Comparison of ENCODE assay signal across 1 cellular context in the genomic region with DNA sequence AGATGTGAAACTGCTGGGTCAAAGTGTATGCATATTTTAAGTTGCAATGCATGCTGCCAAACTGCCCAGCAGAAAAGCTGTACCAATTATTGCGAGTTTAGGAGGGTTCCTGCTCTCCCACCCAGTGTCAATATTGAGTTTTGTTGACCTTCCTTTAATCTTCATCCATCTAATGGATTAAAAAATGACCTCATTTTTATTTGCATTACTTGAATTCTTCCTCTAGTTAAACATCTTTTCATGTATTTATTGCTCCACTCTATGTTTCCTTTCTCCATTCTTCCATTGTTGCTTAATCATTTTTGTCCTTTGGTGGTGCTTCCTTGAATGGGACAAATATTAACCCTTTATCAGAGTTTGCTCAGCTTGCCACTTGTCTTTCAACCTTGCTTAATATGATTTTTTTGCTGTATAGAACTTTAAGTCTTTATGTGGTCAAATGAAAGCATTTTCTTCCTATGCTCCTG.
TF ChIP-seq lines count a peak whose summit lies in the region.

No MANE protein-coding gene starts in this region.

TF ChIP-seq in HepG2, 621 proteins besides CTCF, POLR2A, EP300 and RAD21 (continued from another document and continues in another):
- TF ChIP-seq, protein P1, sequence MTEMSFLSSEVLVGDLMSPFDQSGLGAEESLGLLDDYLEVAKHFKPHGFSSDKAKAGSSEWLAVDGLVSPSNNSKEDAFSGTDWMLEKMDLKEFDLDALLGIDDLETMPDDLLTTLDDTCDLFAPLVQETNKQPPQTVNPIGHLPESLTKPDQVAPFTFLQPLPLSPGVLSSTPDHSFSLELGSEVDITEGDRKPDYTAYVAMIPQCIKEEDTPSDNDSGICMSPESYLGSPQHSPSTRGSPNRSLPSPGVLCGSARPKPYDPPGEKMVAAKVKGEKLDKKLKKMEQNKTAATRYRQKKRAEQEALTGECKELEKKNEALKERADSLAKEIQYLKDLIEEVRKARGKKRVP (CRISPR knock-in tag; IDR thresholded peaks at IDR 0.05) = peak in 1 of 2 experiments; percentile 48; a peak in 1 of 4 replicates
- TF ChIP-seq, protein P2, sequence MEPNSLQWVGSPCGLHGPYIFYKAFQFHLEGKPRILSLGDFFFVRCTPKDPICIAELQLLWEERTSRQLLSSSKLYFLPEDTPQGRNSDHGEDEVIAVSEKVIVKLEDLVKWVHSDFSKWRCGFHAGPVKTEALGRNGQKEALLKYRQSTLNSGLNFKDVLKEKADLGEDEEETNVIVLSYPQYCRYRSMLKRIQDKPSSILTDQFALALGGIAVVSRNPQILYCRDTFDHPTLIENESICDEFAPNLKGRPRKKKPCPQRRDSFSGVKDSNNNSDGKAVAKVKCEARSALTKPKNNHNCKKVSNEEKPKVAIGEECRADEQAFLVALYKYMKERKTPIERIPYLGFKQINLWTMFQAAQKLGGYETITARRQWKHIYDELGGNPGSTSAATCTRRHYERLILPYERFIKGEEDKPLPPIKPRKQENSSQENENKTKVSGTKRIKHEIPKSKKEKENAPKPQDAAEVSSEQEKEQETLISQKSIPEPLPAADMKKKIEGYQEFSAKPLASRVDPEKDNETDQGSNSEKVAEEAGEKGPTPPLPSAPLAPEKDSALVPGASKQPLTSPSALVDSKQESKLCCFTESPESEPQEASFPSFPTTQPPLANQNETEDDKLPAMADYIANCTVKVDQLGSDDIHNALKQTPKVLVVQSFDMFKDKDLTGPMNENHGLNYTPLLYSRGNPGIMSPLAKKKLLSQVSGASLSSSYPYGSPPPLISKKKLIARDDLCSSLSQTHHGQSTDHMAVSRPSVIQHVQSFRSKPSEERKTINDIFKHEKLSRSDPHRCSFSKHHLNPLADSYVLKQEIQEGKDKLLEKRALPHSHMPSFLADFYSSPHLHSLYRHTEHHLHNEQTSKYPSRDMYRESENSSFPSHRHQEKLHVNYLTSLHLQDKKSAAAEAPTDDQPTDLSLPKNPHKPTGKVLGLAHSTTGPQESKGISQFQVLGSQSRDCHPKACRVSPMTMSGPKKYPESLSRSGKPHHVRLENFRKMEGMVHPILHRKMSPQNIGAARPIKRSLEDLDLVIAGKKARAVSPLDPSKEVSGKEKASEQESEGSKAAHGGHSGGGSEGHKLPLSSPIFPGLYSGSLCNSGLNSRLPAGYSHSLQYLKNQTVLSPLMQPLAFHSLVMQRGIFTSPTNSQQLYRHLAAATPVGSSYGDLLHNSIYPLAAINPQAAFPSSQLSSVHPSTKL (CRISPR knock-in tag; IDR thresholded peaks at IDR 0.05) = peak; percentile 91
- peak; percentile 62 for TF ChIP-seq SAP130 (CRISPR knock-in tag; IDR thresholded peaks at IDR 0.05; ENCODE audit: low read depth)
- TF ChIP-seq, protein P3, sequence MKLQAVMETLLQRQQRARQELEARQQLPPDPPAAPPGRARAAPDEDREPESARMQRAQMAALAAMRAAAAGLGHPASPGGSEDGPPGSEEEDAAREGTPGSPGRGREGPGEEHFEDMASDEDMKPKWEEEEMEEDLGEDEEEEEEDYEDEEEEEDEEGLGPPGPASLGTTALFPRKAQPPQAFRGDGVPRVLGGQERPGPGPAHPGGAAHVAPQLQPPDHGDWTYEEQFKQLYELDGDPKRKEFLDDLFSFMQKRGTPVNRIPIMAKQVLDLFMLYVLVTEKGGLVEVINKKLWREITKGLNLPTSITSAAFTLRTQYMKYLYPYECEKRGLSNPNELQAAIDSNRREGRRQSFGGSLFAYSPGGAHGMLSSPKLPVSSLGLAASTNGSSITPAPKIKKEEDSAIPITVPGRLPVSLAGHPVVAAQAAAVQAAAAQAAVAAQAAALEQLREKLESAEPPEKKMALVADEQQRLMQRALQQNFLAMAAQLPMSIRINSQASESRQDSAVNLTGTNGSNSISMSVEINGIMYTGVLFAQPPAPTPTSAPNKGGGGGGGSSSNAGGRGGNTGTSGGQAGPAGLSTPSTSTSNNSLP (IDR thresholded peaks at IDR 0.05; ENCODE audit: low read depth, low read length) = peak; percentile 76
- TF ChIP-seq, protein P4, sequence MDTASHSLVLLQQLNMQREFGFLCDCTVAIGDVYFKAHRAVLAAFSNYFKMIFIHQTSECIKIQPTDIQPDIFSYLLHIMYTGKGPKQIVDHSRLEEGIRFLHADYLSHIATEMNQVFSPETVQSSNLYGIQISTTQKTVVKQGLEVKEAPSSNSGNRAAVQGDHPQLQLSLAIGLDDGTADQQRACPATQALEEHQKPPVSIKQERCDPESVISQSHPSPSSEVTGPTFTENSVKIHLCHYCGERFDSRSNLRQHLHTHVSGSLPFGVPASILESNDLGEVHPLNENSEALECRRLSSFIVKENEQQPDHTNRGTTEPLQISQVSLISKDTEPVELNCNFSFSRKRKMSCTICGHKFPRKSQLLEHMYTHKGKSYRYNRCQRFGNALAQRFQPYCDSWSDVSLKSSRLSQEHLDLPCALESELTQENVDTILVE (CRISPR knock-in tag; IDR thresholded peaks at IDR 0.05) = peak; percentile 57; the same call in 1 of the 2 replicates
- TF ChIP-seq SIN3A (IDR thresholded peaks at IDR 0.05; ENCODE audit: borderline replicate concordance, low read depth, low read length) = no peak
- TF ChIP-seq SATB2 (CRISPR knock-in tag; IDR thresholded peaks at IDR 0.05) = 0 out of 2 replicates have a peak, but pooled peaks have one; percentile 56
- no peak for TF ChIP-seq KLF12 (CRISPR knock-in tag; IDR thresholded peaks at IDR 0.05; ENCODE audit: borderline replicate concordance)
- TF ChIP-seq, protein P5, sequence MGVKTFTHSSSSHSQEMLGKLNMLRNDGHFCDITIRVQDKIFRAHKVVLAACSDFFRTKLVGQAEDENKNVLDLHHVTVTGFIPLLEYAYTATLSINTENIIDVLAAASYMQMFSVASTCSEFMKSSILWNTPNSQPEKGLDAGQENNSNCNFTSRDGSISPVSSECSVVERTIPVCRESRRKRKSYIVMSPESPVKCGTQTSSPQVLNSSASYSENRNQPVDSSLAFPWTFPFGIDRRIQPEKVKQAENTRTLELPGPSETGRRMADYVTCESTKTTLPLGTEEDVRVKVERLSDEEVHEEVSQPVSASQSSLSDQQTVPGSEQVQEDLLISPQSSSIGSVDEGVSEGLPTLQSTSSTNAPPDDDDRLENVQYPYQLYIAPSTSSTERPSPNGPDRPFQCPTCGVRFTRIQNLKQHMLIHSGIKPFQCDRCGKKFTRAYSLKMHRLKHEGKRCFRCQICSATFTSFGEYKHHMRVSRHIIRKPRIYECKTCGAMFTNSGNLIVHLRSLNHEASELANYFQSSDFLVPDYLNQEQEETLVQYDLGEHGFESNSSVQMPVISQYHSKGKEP (CRISPR knock-in tag; IDR thresholded peaks at IDR 0.05) = no peak
- TF ChIP-seq NR3C1 (CRISPR knock-in tag; IDR thresholded peaks at IDR 0.05) = no peak
- 0 out of 2 replicates have a peak, but pooled peaks have one; percentile 46 for TF ChIP-seq GFI1 (CRISPR knock-in tag; IDR thresholded peaks at IDR 0.05; ENCODE audit: borderline replicate concordance)
- TF ChIP-seq, protein P6, sequence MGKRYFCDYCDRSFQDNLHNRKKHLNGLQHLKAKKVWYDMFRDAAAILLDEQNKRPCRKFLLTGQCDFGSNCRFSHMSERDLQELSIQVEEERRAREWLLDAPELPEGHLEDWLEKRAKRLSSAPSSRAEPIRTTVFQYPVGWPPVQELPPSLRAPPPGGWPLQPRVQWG (CRISPR knock-in tag; IDR thresholded peaks at IDR 0.05; ENCODE audit: borderline replicate concordance, low read depth) = no peak
- TF ChIP-seq, protein P7, sequence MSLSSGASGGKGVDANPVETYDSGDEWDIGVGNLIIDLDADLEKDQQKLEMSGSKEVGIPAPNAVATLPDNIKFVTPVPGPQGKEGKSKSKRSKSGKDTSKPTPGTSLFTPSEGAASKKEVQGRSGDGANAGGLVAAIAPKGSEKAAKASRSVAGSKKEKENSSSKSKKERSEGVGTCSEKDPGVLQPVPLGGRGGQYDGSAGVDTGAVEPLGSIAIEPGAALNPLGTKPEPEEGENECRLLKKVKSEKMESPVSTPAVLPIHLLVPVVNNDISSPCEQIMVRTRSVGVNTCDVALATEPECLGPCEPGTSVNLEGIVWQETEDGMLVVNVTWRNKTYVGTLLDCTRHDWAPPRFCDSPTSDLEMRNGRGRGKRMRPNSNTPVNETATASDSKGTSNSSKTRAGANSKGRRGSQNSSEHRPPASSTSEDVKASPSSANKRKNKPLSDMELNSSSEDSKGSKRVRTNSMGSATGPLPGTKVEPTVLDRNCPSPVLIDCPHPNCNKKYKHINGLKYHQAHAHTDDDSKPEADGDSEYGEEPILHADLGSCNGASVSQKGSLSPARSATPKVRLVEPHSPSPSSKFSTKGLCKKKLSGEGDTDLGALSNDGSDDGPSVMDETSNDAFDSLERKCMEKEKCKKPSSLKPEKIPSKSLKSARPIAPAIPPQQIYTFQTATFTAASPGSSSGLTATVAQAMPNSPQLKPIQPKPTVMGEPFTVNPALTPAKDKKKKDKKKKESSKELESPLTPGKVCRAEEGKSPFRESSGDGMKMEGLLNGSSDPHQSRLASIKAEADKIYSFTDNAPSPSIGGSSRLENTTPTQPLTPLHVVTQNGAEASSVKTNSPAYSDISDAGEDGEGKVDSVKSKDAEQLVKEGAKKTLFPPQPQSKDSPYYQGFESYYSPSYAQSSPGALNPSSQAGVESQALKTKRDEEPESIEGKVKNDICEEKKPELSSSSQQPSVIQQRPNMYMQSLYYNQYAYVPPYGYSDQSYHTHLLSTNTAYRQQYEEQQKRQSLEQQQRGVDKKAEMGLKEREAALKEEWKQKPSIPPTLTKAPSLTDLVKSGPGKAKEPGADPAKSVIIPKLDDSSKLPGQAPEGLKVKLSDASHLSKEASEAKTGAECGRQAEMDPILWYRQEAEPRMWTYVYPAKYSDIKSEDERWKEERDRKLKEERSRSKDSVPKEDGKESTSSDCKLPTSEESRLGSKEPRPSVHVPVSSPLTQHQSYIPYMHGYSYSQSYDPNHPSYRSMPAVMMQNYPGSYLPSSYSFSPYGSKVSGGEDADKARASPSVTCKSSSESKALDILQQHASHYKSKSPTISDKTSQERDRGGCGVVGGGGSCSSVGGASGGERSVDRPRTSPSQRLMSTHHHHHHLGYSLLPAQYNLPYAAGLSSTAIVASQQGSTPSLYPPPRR (CRISPR knock-in tag; IDR thresholded peaks at IDR 0.05; ENCODE audit: borderline replicate concordance) = peak; percentile 92
- no peak for TF ChIP-seq KAT2B (IDR thresholded peaks at IDR 0.05; ENCODE audit: borderline replicate concordance, low read depth, low read length)
- TF ChIP-seq, protein P8, sequence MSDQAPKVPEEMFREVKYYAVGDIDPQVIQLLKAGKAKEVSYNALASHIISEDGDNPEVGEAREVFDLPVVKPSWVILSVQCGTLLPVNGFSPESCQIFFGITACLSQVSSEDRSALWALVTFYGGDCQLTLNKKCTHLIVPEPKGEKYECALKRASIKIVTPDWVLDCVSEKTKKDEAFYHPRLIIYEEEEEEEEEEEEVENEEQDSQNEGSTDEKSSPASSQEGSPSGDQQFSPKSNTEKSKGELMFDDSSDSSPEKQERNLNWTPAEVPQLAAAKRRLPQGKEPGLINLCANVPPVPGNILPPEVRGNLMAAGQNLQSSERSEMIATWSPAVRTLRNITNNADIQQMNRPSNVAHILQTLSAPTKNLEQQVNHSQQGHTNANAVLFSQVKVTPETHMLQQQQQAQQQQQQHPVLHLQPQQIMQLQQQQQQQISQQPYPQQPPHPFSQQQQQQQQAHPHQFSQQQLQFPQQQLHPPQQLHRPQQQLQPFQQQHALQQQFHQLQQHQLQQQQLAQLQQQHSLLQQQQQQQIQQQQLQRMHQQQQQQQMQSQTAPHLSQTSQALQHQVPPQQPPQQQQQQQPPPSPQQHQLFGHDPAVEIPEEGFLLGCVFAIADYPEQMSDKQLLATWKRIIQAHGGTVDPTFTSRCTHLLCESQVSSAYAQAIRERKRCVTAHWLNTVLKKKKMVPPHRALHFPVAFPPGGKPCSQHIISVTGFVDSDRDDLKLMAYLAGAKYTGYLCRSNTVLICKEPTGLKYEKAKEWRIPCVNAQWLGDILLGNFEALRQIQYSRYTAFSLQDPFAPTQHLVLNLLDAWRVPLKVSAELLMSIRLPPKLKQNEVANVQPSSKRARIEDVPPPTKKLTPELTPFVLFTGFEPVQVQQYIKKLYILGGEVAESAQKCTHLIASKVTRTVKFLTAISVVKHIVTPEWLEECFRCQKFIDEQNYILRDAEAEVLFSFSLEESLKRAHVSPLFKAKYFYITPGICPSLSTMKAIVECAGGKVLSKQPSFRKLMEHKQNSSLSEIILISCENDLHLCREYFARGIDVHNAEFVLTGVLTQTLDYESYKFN (CRISPR knock-in tag; conservative IDR thresholded peaks at IDR 0.05) = peak; percentile 57; the same call in 1 of the 2 replicates
- TF ChIP-seq FOSL2 (CRISPR knock-in tag; IDR thresholded peaks at IDR 0.05) = peak; percentile 76
- TF ChIP-seq ZNF614 (CRISPR knock-in tag; IDR thresholded peaks at IDR 0.05; ENCODE audit: borderline replicate concordance) = 0 out of 2 replicates have a peak, but pooled peaks have one; percentile 55
- peak; percentile 82 for TF ChIP-seq NFIC (IDR thresholded peaks at IDR 0.05; ENCODE audit: low read length)
- TF ChIP-seq RFXAP (CRISPR knock-in tag; IDR thresholded peaks at IDR 0.05; ENCODE audit: borderline replicate concordance) = no peak
- TF ChIP-seq, protein P9, sequence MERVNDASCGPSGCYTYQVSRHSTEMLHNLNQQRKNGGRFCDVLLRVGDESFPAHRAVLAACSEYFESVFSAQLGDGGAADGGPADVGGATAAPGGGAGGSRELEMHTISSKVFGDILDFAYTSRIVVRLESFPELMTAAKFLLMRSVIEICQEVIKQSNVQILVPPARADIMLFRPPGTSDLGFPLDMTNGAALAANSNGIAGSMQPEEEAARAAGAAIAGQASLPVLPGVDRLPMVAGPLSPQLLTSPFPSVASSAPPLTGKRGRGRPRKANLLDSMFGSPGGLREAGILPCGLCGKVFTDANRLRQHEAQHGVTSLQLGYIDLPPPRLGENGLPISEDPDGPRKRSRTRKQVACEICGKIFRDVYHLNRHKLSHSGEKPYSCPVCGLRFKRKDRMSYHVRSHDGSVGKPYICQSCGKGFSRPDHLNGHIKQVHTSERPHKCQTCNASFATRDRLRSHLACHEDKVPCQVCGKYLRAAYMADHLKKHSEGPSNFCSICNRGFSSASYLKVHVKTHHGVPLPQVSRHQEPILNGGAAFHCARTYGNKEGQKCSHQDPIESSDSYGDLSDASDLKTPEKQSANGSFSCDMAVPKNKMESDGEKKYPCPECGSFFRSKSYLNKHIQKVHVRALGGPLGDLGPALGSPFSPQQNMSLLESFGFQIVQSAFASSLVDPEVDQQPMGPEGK (CRISPR knock-in tag; IDR thresholded peaks at IDR 0.05) = peak; percentile 78; the same call in 1 of the 2 replicates
